Comparison of ENCODE assay signal across 8 cellular contexts in genomic region chr22:44701824-44702478, GRCh38. TPM values are rescaled to one million over a fixed set of nuclear protein-coding genes. Genes with fewer than 3 reads are reported as not detected.
A peak's percentile ranks its signal among the peaks of the same experiment; 100 is the strongest.
DNase-seq lines count a peak whose midpoint lies in the region; ATAC-seq, FAIRE-seq and TF ChIP-seq lines count a peak whose summit lies in the region.

TSS of gene PRR5 (plus strand) at chr22:44702204. CDS start at chr22:44702475, 271 bp downstream.

- H3K27ac Mint-ChIP-seq in CD4-positive, CD25-positive, alpha-beta regulatory T cell = peak within 1 kb of the TSS; percentile 77 to 90 (median 89)
- H3K27ac Mint-ChIP-seq in activated naive CD8-positive, alpha-beta T cell = peak within 1 kb of the TSS; percentile 70
- H3K27ac Mint-ChIP-seq in progenitor cell of endocrine pancreas = peak within 1 kb of the TSS; percentile 56

- no peaks in the 10 kb centered on the region for H3K9me3 ChIP-seq in CD4-positive, CD25-positive, alpha-beta regulatory T cell (ENCODE audit: control insufficient read depth in 2 of 2, low read length in 2 of 2)
- H3K9me3 ChIP-seq in cardiac muscle cell (ENCODE audit: low read depth) (no peaks in the 10 kb centered on the region), upper lobe of right lung (no peaks in the 10 kb centered on the region)

- TF ChIP-seq CTCF in cardiac muscle cell (IDR thresholded peaks at IDR 0.05; ENCODE audit: low read depth, low read length) = no peak
- TF ChIP-seq CTCF in progenitor cell of endocrine pancreas (IDR thresholded peaks at IDR 0.05; ENCODE audit: unreplicated experiment) = no peak
- no peak for TF ChIP-seq CTCF in upper lobe of right lung (IDR thresholded peaks at IDR 0.05)

- H3K4me1 Mint-ChIP-seq in CD4-positive, CD25-positive, alpha-beta regulatory T cell = peaks cover 0 to 33% (median 3%) of the 10 kb centered on the region in 4 donors
- peaks cover 32% of the 10 kb centered on the region for H3K4me1 Mint-ChIP-seq in activated naive CD8-positive, alpha-beta T cell (ENCODE audit: low read depth)
- peaks cover 20% of the 10 kb centered on the region for H3K4me1 Mint-ChIP-seq in progenitor cell of endocrine pancreas (ENCODE audit: low read depth)

- peaks cover 31% of the 10 kb centered on the region for H3K4me1 ChIP-seq in CD4-positive, CD25-positive, alpha-beta regulatory T cell (ENCODE audit: control insufficient read depth, insufficient read depth, low read length, poor library complexity, severe bottlenecking)
- peaks cover 21% of the 10 kb centered on the region for H3K4me1 ChIP-seq in cardiac muscle cell (ENCODE audit: low read depth)
- peaks cover 29% of the 10 kb centered on the region for H3K4me1 ChIP-seq in upper lobe of right lung

- peaks cover 4% of the 10 kb centered on the region for H3K36me3 Mint-ChIP-seq in CD4-positive, CD25-positive, alpha-beta regulatory T cell
- H3K36me3 Mint-ChIP-seq in activated naive CD8-positive, alpha-beta T cell = no peaks in the 10 kb centered on the region
- no peaks in the 10 kb centered on the region for H3K36me3 Mint-ChIP-seq in progenitor cell of endocrine pancreas (ENCODE audit: insufficient read depth)

- H3K4me3 ChIP-seq in CD4-positive, CD25-positive, alpha-beta regulatory T cell (ENCODE audit: low read depth, low read length) = peak within 1 kb of the TSS; percentile 37
- H3K4me3 ChIP-seq in cardiac muscle cell (peak within 1 kb of the TSS; percentile 87), upper lobe of right lung (peak within 1 kb of the TSS; percentile 68)

- DNase-seq in CD4-positive, CD25-positive, alpha-beta regulatory T cell = peak; percentile 77 to 94 (median 85)
- peak; percentile 80 for DNase-seq in HTR-8/SVneo (ENCODE audit: insufficient read length, low spot score)
- peak; percentile 65 for DNase-seq in SKM-1 treated with dmso at 0.1 percent for 144 hours (lab: John Stamatoyannopoulos, UW; ENCODE audit: unreplicated experiment)
- peak; percentile 87 to 95 for DNase-seq in cardiac muscle cell (ENCODE audit: low read depth in 1 of 2, low spot score in 1 of 2)
- DNase-seq in progenitor cell of endocrine pancreas (ENCODE audit: low spot score, unreplicated experiment) = peak; percentile 88
- DNase-seq in upper lobe of right lung = peak; percentile 90

- no peaks in the 10 kb centered on the region for H3K27me3 ChIP-seq in CD4-positive, CD25-positive, alpha-beta regulatory T cell (ENCODE audit: control insufficient read depth, insufficient read depth, low read length)
- H3K27me3 ChIP-seq in cardiac muscle cell (no peaks in the 10 kb centered on the region), upper lobe of right lung (no peaks in the 10 kb centered on the region)

- no peaks in the 10 kb centered on the region for H3K27me3 Mint-ChIP-seq in CD4-positive, CD25-positive, alpha-beta regulatory T cell
- no peaks in the 10 kb centered on the region for H3K27me3 Mint-ChIP-seq in activated naive CD8-positive, alpha-beta T cell
- H3K27me3 Mint-ChIP-seq in progenitor cell of endocrine pancreas = peaks cover 11% of the 10 kb centered on the region

- ATAC-seq in CD4-positive, CD25-positive, alpha-beta regulatory T cell (ENCODE audit: low read depth in 2 of 2) = peak; percentile 94
- ATAC-seq in GM19452 (IDR thresholded peaks at IDR 0.05; ENCODE audit: unreplicated experiment) = peak; percentile 71
- ATAC-seq in upper lobe of right lung = peak; percentile 90

- no peaks in the 10 kb centered on the region for H3K36me3 ChIP-seq in CD4-positive, CD25-positive, alpha-beta regulatory T cell (ENCODE audit: control insufficient read depth, insufficient read depth, low read length)
- H3K36me3 ChIP-seq in cardiac muscle cell = no peaks in the 10 kb centered on the region
- no peaks in the 10 kb centered on the region for H3K36me3 ChIP-seq in upper lobe of right lung

- intact Hi-C loops in upper lobe of right lung (cut with DNase I) = no loop called here

- H3K27ac ChIP-seq in CD4-positive, CD25-positive, alpha-beta regulatory T cell (ENCODE audit: insufficient read depth, low read length, poor library complexity, severe bottlenecking) = peak within 1 kb of the TSS; percentile 69
- H3K27ac ChIP-seq in cardiac muscle cell (peak within 1 kb of the TSS; percentile 20), upper lobe of right lung (peak within 1 kb of the TSS; percentile 59)

- H3K4me3 Mint-ChIP-seq in CD4-positive, CD25-positive, alpha-beta regulatory T cell = peak within 1 kb of the TSS; percentile 68 to 86 (median 81)
- H3K4me3 Mint-ChIP-seq in activated naive CD8-positive, alpha-beta T cell = peak within 1 kb of the TSS; percentile 86
- peak within 1 kb of the TSS; percentile 76 for H3K4me3 Mint-ChIP-seq in progenitor cell of endocrine pancreas (ENCODE audit: low read depth)

- peak; percentile 96 for FAIRE-seq in HTR-8/SVneo (lab: Jason Lieb, UNC)

- no peaks in the 10 kb centered on the region for H3K9me3 Mint-ChIP-seq in CD4-positive, CD25-positive, alpha-beta regulatory T cell
- H3K9me3 Mint-ChIP-seq in activated naive CD8-positive, alpha-beta T cell (ENCODE audit: low read depth) = no peaks in the 10 kb centered on the region
- H3K9me3 Mint-ChIP-seq in progenitor cell of endocrine pancreas (ENCODE audit: low read depth) = no peaks in the 10 kb centered on the region

RNA-seq across cellular contexts. Expression of gene PRR5, which starts in this region (rescaled TPM):
- 44.4 TPM for total RNA-seq in CD4-positive, CD25-positive, alpha-beta regulatory T cell
- polyA plus RNA-seq in CD4-positive, CD25-positive, alpha-beta regulatory T cell = 10 to 100 TPM; 29.2 to 37.6 (median 33.3) TPM
- total RNA-seq in cardiac muscle cell = 32.1 and 41.7 TPM in 2 replicates
- 36.5 and 44.3 TPM in 2 replicates for polyA plus RNA-seq in cardiac muscle cell
- total RNA-seq in progenitor cell of endocrine pancreas = 20.5 and 21.3 TPM in 2 replicates
- 13.6 TPM for total RNA-seq in upper lobe of right lung

Comparison
In these comparisons a context has a peak if more than half of its experiments do, and no peak if none do; other contexts are left out.
1. Peak in every context shown above with its lines: DNase-seq, ATAC-seq, H3K4me3 ChIP-seq and H3K27ac ChIP-seq.
2. H3K4me3 ChIP-seq: peak in every context shown above with its lines; median percentile 87 in cardiac muscle cell; 68 in upper lobe of right lung; 37 in CD4-positive, CD25-positive, alpha-beta regulatory T cell.